ENCODE assay signal across 8 cellular contexts in genomic region chr15:78764340-78765153, GRCh38. TPM values are rescaled to one million over a fixed set of nuclear protein-coding genes. Genes with fewer than 3 reads are reported as not detected.
A peak's percentile ranks its signal among the peaks of the same experiment; 100 is the strongest.
DNase-seq lines count a peak whose midpoint lies in the region; ATAC-seq and TF ChIP-seq lines count a peak whose summit lies in the region.
"Not testable (repeated sequence)": the region's sequence is repeated elsewhere in the genome, so short reads cannot be mapped to it uniquely, and the experiment has no call there.
"Had no signal": no experiment of that assay in that cellular context is flagged by ENCODE, and none has a peak within 500 bp of the region (broad histone marks: within the 10 kb centered on the region; RNA-seq: fewer than 3 reads in every experiment).

No MANE protein-coding gene starts in this region.

- intact Hi-C loops in activated naive CD4-positive, alpha-beta T cell treated with anti-CD3 and anti-CD28 coated beads for 36 hours (cut with micrococcal nuclease) = loop anchor here (5.0 kb wide), 1 partner anchor 108 kb away; the partner anchor contains the start of gene MORF4L1
- intact Hi-C loops in cardiac septum (cut with DNase I); left lung (cut with DNase I); spleen (cut with DNase I; ENCODE audit: low total_unique reads): not testable (repeated sequence)

- not testable (repeated sequence) for H3K9me3 Mint-ChIP-seq in activated naive CD4-positive, alpha-beta T cell treated with anti-CD3 and anti-CD28 coated beads for 36 hours; neural progenitor cell

- H3K4me1 ChIP-seq in left lung (peaks cover 0 to 18% of the 10 kb centered on the region in 2 donors), spleen (peaks cover 13 to 56% (median 30%) of the 10 kb centered on the region in 6 donors)
- not testable (repeated sequence) for H3K4me1 ChIP-seq in neural progenitor cell

- ATAC-seq in left lung = not testable (repeated sequence)

- DNase-seq in H7 (peak; percentile 63), NCI-H69 (lab: John Stamatoyannopoulos, UW) (peak; percentile 50), cardiac septum (ENCODE audit: low spot score) (peak; percentile 60), left lung (peak; percentile 2 to 67), spleen (peak; percentile 69)
- peak; percentile 3 for DNase-seq in activated naive CD4-positive, alpha-beta T cell treated with anti-CD3 and anti-CD28 coated beads for 36 hours
- DNase-seq in neural progenitor cell (ENCODE audit: low spot score) = not testable (repeated sequence)

- CTCF ChIA-PET in activated naive CD4-positive, alpha-beta T cell treated with anti-CD3 and anti-CD28 coated beads for 36 hours (lab: Charles Lee) = not testable (repeated sequence)

- H3K79me2 ChIP-seq in neural progenitor cell (ENCODE audit: low read depth) = not testable (repeated sequence)

- not testable (repeated sequence) for H3K27me3 Mint-ChIP-seq in activated naive CD4-positive, alpha-beta T cell treated with anti-CD3 and anti-CD28 coated beads for 36 hours (ENCODE audit: low read depth); neural progenitor cell (ENCODE audit: insufficient read depth, low read depth)

- not testable (repeated sequence) for H3F3A ChIP-seq in neural progenitor cell (ENCODE audit: low read depth)

- not testable (repeated sequence) for TF ChIP-seq CTCF in left lung (IDR thresholded peaks at IDR 0.05); neural progenitor cell (IDR thresholded peaks at IDR 0.05); spleen (IDR thresholded peaks at IDR 0.05 in 8 of 11, conservative IDR thresholded peaks at IDR 0.05 in 3 of 11)

- peak overlapping the region; percentile 10 for H3K4me2 ChIP-seq in neural progenitor cell

- not testable (repeated sequence) for H3K4me3 Mint-ChIP-seq in activated naive CD4-positive, alpha-beta T cell treated with anti-CD3 and anti-CD28 coated beads for 36 hours; neural progenitor cell

- H3K36me3 ChIP-seq in H7 (replicated peaks; ENCODE audit: control insufficient read depth, insufficient read depth, low read length); left lung; neural progenitor cell; spleen: not testable (repeated sequence)

- not testable (repeated sequence) for H3K27ac ChIP-seq in left lung, neural progenitor cell, spleen

- not testable (repeated sequence) for H3K9me3 ChIP-seq in left lung; neural progenitor cell (ENCODE audit: low read depth); spleen

- not testable (repeated sequence) for H4K20me1 ChIP-seq in neural progenitor cell (ENCODE audit: low read depth)

- TF ChIP-seq POLR2A in spleen (IDR thresholded peaks at IDR 0.05) = not testable (repeated sequence)

- peaks cover 18% of the 10 kb centered on the region for H3K4me1 Mint-ChIP-seq in activated naive CD4-positive, alpha-beta T cell treated with anti-CD3 and anti-CD28 coated beads for 36 hours (ENCODE audit: low read depth)
- H3K4me1 Mint-ChIP-seq in neural progenitor cell = not testable (repeated sequence)

- 85 to 94% (median 91%) methylated on average over 11 to 28 of the region's 28 CpGs for WGBS in spleen, 5 donors

- not testable (repeated sequence) for H3K36me3 Mint-ChIP-seq in activated naive CD4-positive, alpha-beta T cell treated with anti-CD3 and anti-CD28 coated beads for 36 hours (ENCODE audit: low read depth); neural progenitor cell

- not testable (repeated sequence) for H2AFZ ChIP-seq in neural progenitor cell (replicated peaks)

- not testable (repeated sequence) for H3K27me3 ChIP-seq in H7 (ENCODE audit: control insufficient read depth, insufficient read depth, low read length); left lung; neural progenitor cell; spleen (replicated peaks in 1 of 7)

- H3K4me3 ChIP-seq in H7 (ENCODE audit: insufficient read depth, low read depth, low read length); left lung; neural progenitor cell; spleen: not testable (repeated sequence)

- H3K27ac Mint-ChIP-seq in activated naive CD4-positive, alpha-beta T cell treated with anti-CD3 and anti-CD28 coated beads for 36 hours; neural progenitor cell: not testable (repeated sequence)

- not testable (repeated sequence) for H3K9ac ChIP-seq in neural progenitor cell

RNA-seq across cellular contexts. Expression of gene ADAMTS7, which starts 46.7 kb away (rescaled TPM):
- total RNA-seq in H7 (2014; rRNA removed; shearing (Covaris generic)) = 14.3 and 20.2 TPM in 2 replicates
- under 1 TPM; 0.07 to 0.10 TPM for total RNA-seq in activated naive CD4-positive, alpha-beta T cell treated with anti-CD3 and anti-CD28 coated beads for 36 hours
- 17.8 TPM for total RNA-seq in cardiac septum
- 1 to 10 TPM; 8.7 to 9.1 TPM for total RNA-seq in left lung
- total RNA-seq in neural progenitor cell (ENCODE audit: low replicate concordance) = 19.2 and 56.6 TPM in 2 replicates
- 10 to 100 TPM in 1 of 7 donors, 1 to 10 TPM in 6; 3.4 to 15.0 (median 8.3) TPM for total RNA-seq in spleen
- polyA plus RNA-seq in spleen = 1 to 10 TPM in 2 of 3 donors, under 1 TPM in 1; 0.47 to 8.4 (median 2.2) TPM
- polyA plus RNA-seq: CD14-positive monocyte had no signal

Comparison
In these comparisons a context has a peak if more than half of its experiments do, and no peak if none do; other contexts are left out.
1. RNA of gene ADAMTS7, which starts 46.7 kb away (total RNA-seq): 19.2 to 56.6 TPM in neural progenitor cell, 17.8 TPM in cardiac septum (single experiment), 14.3 to 20.2 TPM in H7, 8.7 to 9.1 TPM in left lung and 3.4 to 15.0 TPM in spleen; 0.07 to 0.10 TPM in activated naive CD4-positive, alpha-beta T cell treated with anti-CD3 and anti-CD28 coated beads for 36 hours; every median in the first group is over 4 times any median in the second.